Comparison of ENCODE assay signal across 7 cellular contexts in genomic region chr1:149844096-149844495, GRCh38. TPM values are rescaled to one million over a fixed set of nuclear protein-coding genes. Genes with fewer than 3 reads are reported as not detected.
DNase-seq lines count a peak whose midpoint lies in the region; ATAC-seq and TF ChIP-seq lines count a peak whose summit lies in the region.

No MANE protein-coding gene starts in this region.

- peaks cover 26% of the 10 kb centered on the region for H3K36me3 ChIP-seq in RWPE2 (ENCODE audit: low read depth)
- H3K36me3 ChIP-seq in neuronal stem cell (replicated peaks in 1 of 2; ENCODE audit: control insufficient read depth in 2 of 2, insufficient read depth in 2 of 2, low read length in 2 of 2), result peaks cover 0 to 24% of the 10 kb centered on the region in 2 donors

- no peak for ATAC-seq in RWPE2 (ENCODE audit: low read depth)
- ATAC-seq in effector memory CD8-positive, alpha-beta T cell (replicated peaks), result no peak
- ATAC-seq in HG02798 (IDR thresholded peaks at IDR 0.05; ENCODE audit: poor library complexity, unreplicated experiment), result no peak
- no peak for ATAC-seq in HG02885 (IDR thresholded peaks at IDR 0.05; ENCODE audit: poor library complexity, unreplicated experiment)

- no peak overlapping the region for H4K8ac ChIP-seq in neuronal stem cell (ENCODE audit: low read depth, low read length)

- H3K18ac ChIP-seq in neuronal stem cell (ENCODE audit: low read length), result no peak overlapping the region

- H2AK5ac ChIP-seq in neuronal stem cell (ENCODE audit: low read depth, low read length), result no peak overlapping the region

- H3K14ac ChIP-seq in neuronal stem cell (ENCODE audit: low read length), result no peak overlapping the region

- no peak overlapping the region for H2BK12ac ChIP-seq in neuronal stem cell (ENCODE audit: low read length)

- H3K4me2 ChIP-seq in neuronal stem cell (ENCODE audit: insufficient read depth, low read length, poor library complexity, severe bottlenecking), result peak overlapping the region; percentile 25

- peak overlapping the region; percentile 63 to 71 for H3K27ac Mint-ChIP-seq in effector memory CD8-positive, alpha-beta T cell

- H3K4ac ChIP-seq in neuronal stem cell (ENCODE audit: low read length), result no peak overlapping the region

- no peak overlapping the region for H2AFZ ChIP-seq in neuronal stem cell (ENCODE audit: low read length)

- H3K79me1 ChIP-seq in neuronal stem cell (ENCODE audit: low read depth, low read length), result peaks cover 6% of the 10 kb centered on the region

- H3K9me3 Mint-ChIP-seq in effector memory CD8-positive, alpha-beta T cell, result no peaks in the 10 kb centered on the region

- WGBS in neuronal stem cell (ENCODE audit: extremely low coverage in 2 of 2, insufficient read length in 2 of 2, insufficient replicate concordance in 1 of 2), 2 donors, result no CpG with 5 or more reads among the region's 3 CpGs

- H2BK15ac ChIP-seq in neuronal stem cell (ENCODE audit: low read length), result no peak overlapping the region

- H3K4me1 ChIP-seq in RWPE2 (ENCODE audit: insufficient read depth, poor library complexity, severe bottlenecking), result peaks cover 40% of the 10 kb centered on the region
- peaks cover 5 to 21% of the 10 kb centered on the region in 2 donors for H3K4me1 ChIP-seq in neuronal stem cell (ENCODE audit: control insufficient read depth in 2 of 2, insufficient read depth in 1 of 2, low read depth in 1 of 2, low read length in 2 of 2)

- H2BK5ac ChIP-seq in neuronal stem cell (ENCODE audit: low read length), result no peak overlapping the region

- no peak overlapping the region for H3K23ac ChIP-seq in neuronal stem cell (ENCODE audit: low read depth, low read length, poor library complexity)

- no peak for TF ChIP-seq CTCF in RWPE2 (IDR thresholded peaks at IDR 0.05; ENCODE audit: poor library complexity, severe bottlenecking)

- H3K9me3 ChIP-seq in RWPE2 (ENCODE audit: severe bottlenecking), result no peaks in the 10 kb centered on the region
- H3K9me3 ChIP-seq in neuronal stem cell (replicated peaks in 1 of 2; ENCODE audit: control insufficient read depth in 2 of 2, insufficient read depth in 1 of 2, low read depth in 1 of 2, low read length in 2 of 2), result no peaks in the 10 kb centered on the region

- H4K91ac ChIP-seq in neuronal stem cell (ENCODE audit: low read depth, low read length, poor library complexity), result no peak overlapping the region

- no peak overlapping the region for H3K9ac ChIP-seq in neuronal stem cell (ENCODE audit: low read depth, low read length, poor library complexity)

- H3K27me3 ChIP-seq in RWPE2 (ENCODE audit: insufficient read depth, poor library complexity, severe bottlenecking) (no peaks in the 10 kb centered on the region), neuronal stem cell (ENCODE audit: control insufficient read depth in 3 of 3, insufficient read depth in 3 of 3, low read depth in 1 of 3, low read length in 3 of 3) (no peaks in the 10 kb centered on the region)

- H3K27me3 Mint-ChIP-seq in effector memory CD8-positive, alpha-beta T cell, result no peaks in the 10 kb centered on the region

- H2BK120ac ChIP-seq in neuronal stem cell (ENCODE audit: low read depth, low read length), result no peak overlapping the region

- peaks cover 13% of the 10 kb centered on the region for H3K36me3 Mint-ChIP-seq in effector memory CD8-positive, alpha-beta T cell (ENCODE audit: insufficient read depth)

- peaks cover 31 to 41% of the 10 kb centered on the region in 2 donors for H3K4me1 Mint-ChIP-seq in effector memory CD8-positive, alpha-beta T cell (ENCODE audit: low read depth in 2 of 2)

- DNase-seq in H4 (ENCODE audit: low spot score), result peak; percentile 41
- DNase-seq in RWPE2 (ENCODE audit: low spot score), result no peak
- no peak for DNase-seq in effector memory CD8-positive, alpha-beta T cell
- DNase-seq in neuronal stem cell (ENCODE audit: low spot score), result no peak
- DNase-seq in DMS153 treated with DMSO at 0.1 percent for 48 hours (lab: John Stamatoyannopoulos, UW; ENCODE audit: unreplicated experiment), result no peak

- peak overlapping the region; percentile 79 to 84 for H3K4me3 Mint-ChIP-seq in effector memory CD8-positive, alpha-beta T cell

- H3K27ac ChIP-seq in RWPE2 (ENCODE audit: poor library complexity, severe bottlenecking) (peak overlapping the region; percentile 86), neuronal stem cell (replicated peaks; ENCODE audit: low read length) (no peak overlapping the region)

- peak overlapping the region; percentile 57 for H3K4me3 ChIP-seq in RWPE2 (ENCODE audit: severe bottlenecking)
- H3K4me3 ChIP-seq in neuronal stem cell (ENCODE audit: low read length in 2 of 2), result peak overlapping the region in 1 of 2 donors; percentile 66

RNA-seq across cellular contexts. Expression of gene BOLA1, which starts 55.3 kb away (rescaled TPM):
- 2.9 and 3.0 TPM in 2 replicates for total RNA-seq in H4 (2014; rRNA removed; shearing (Covaris generic))
- 9.8 TPM for polyA plus RNA-seq in neuronal stem cell (2013, experiment 1 of 2)
- polyA plus RNA-seq in neuronal stem cell (2013, experiment 2 of 2), result 9.9 TPM
